In the genomic region with DNA sequence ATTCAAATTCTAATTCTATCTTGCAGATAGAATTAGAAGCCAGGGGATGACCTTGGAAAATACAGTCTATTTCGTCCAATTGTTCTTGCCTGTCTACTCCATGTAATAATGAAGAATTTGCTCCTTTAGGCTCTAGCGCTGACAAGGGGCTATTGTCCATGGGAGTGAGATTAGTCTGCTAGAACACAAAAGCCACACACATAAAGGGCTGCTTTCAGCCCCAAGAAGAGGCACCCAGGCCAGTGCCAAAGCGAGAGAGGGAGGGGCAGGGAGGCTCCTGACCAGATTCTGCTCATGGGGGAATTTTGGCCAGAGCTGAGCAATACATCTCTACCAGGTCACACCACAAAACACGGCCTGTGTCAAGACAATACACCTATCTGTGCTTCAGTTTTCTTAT, we compare ENCODE assay signal across 19 cellular contexts.
"Had no signal": no experiment of that assay in that cellular context is flagged by ENCODE, and none has a peak within 500 bp of the region (broad histone marks: within the 10 kb centered on the region; RNA-seq: fewer than 3 reads in every experiment).

No MANE protein-coding gene starts in this region.

- H3K27me3 ChIP-seq: foreskin keratinocyte, heart right ventricle, left lung, neutrophil, right lobe of liver, thyroid gland had no signal

- H3K27ac ChIP-seq: foreskin keratinocyte, heart right ventricle, left lung, neutrophil, psoas muscle, thyroid gland, WERI-Rb-1 had no signal

- H3K4me1 ChIP-seq: foreskin keratinocyte, heart right ventricle, left lung, psoas muscle, thyroid gland had no signal

- ATAC-seq: activated CD8-positive, alpha-beta memory T cell treated with anti-CD3 and anti-CD28 coated beads, Interleukin-2, amount 10 ng/mL, durations not matched to agents 7 days and 5 days; foreskin keratinocyte; heart right ventricle; left lung; natural killer cell; psoas muscle; stimulated activated naive CD8-positive, alpha-beta T cell treated with anti-CD3 and anti-CD28 coated beads, Interleukin-15, amount 100 ng/mL, for 72 hours; T-helper 17 cell had no signal

- H3K36me3 ChIP-seq: heart right ventricle, left lung, neutrophil, right lobe of liver, thyroid gland, WERI-Rb-1 had no signal

- DNase-seq: activated CD4-positive, alpha-beta memory T cell treated with anti-CD3 and anti-CD28 coated beads for 36 hours; activated CD8-positive, alpha-beta memory T cell treated with anti-CD3 and anti-CD28 coated beads, Interleukin-2, amount 10 ng/mL, durations not matched to agents 7 days and 5 days; activated effector memory CD4-positive, alpha-beta T cell treated with anti-CD3 and anti-CD28 coated beads, Interleukin-2, amount 50 U/mL, for 16 hours; activated T-cell treated with anti-CD3 and anti-CD28 coated beads, Interleukin-2, amount 50 U/mL, for 1 hour; amniotic stem cell; cortex of kidney; effector CD8-positive, alpha-beta T cell; foreskin keratinocyte; heart right ventricle; kidney; left lung; natural killer cell; psoas muscle; right lobe of liver; stimulated activated naive CD8-positive, alpha-beta T cell treated with anti-CD3 and anti-CD28 coated beads, Interleukin-15, amount 100 ng/mL, for 72 hours; T-helper 17 cell; thyroid gland; WERI-Rb-1 had no signal

- H3K9me3 ChIP-seq: psoas muscle, right lobe of liver, thyroid gland had no signal

- H3K4me3 ChIP-seq: heart right ventricle, left lung, psoas muscle, right lobe of liver, thyroid gland had no signal
